26 cellular contexts compared by ENCODE assay signal in the genomic region with DNA sequence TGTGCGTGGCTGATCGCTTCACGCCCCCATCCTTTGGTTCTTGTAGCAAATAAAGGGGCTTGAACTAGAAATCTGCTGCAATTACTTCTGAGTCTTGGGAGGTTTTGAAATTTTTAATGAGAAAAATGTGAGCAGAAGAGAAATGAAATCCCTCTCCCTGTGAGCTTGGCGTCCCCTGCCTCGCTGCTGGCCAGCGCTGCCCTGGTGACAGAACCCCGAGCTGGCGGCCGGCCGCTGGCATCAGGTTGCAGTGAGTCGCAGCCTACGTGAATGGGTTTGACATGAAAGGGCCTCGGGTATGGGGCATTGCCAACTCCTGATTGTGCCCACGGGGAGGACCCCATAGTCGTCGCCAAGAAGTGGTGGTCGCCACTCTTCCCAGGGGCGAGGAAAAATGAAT.
"Had no signal": no experiment of that assay in that cellular context is flagged by ENCODE, and none has a peak within 500 bp of the region (broad histone marks: within the 10 kb centered on the region; RNA-seq: fewer than 3 reads in every experiment).

No MANE protein-coding gene starts in this region.

- H3K4me3 ChIP-seq: body of pancreas, esophagus muscularis mucosa had no signal

- H3K9me3 ChIP-seq: body of pancreas, esophagus muscularis mucosa had no signal

- H3K4me1 Mint-ChIP-seq: activated CD4-positive, alpha-beta T cell treated with anti-CD3 and anti-CD28 coated beads, Interleukin-2, amount 10 ng/mL, durations not matched to agents 7 days and 5 days; activated naive CD4-positive, alpha-beta T cell treated with anti-CD3 and anti-CD28 coated beads, Interleukin-2, amount 10 ng/mL, durations not matched to agents 7 days and 5 days; activated naive CD8-positive, alpha-beta T cell treated with anti-CD3 and anti-CD28 coated beads, Interleukin-2, amount 10 ng/mL, durations not matched to agents 7 days and 5 days had no signal

- H3K4me3 Mint-ChIP-seq: activated CD4-positive, alpha-beta memory T cell treated with anti-CD3 and anti-CD28 coated beads, Interleukin-2, amount 10 ng/mL, durations not matched to agents 7 days and 5 days; activated CD4-positive, alpha-beta T cell treated with anti-CD3 and anti-CD28 coated beads, Interleukin-2, amount 10 ng/mL, durations not matched to agents 7 days and 5 days; activated naive CD4-positive, alpha-beta T cell treated with anti-CD3 and anti-CD28 coated beads, Interleukin-2, amount 10 ng/mL, durations not matched to agents 7 days and 5 days; activated naive CD8-positive, alpha-beta T cell treated with anti-CD3 and anti-CD28 coated beads, Interleukin-2, amount 10 ng/mL, durations not matched to agents 7 days and 5 days; activated T-cell treated with anti-CD3 and anti-CD28 coated beads, Interleukin-2, amount 50 U/mL, for 24 hours; activated T-cell treated with anti-CD3 and anti-CD28 coated beads, Interleukin-2, amount 50 U/mL, for 72 hours; effector memory CD8-positive, alpha-beta T cell; WTC11 had no signal

- H3K27me3 Mint-ChIP-seq: activated CD4-positive, alpha-beta memory T cell treated with anti-CD3 and anti-CD28 coated beads, Interleukin-2, amount 10 ng/mL, durations not matched to agents 7 days and 5 days; activated CD4-positive, alpha-beta T cell treated with anti-CD3 and anti-CD28 coated beads, Interleukin-2, amount 10 ng/mL, durations not matched to agents 7 days and 5 days had no signal

- H3K36me3 Mint-ChIP-seq: activated naive CD4-positive, alpha-beta T cell treated with anti-CD3 and anti-CD28 coated beads, Interleukin-2, amount 10 ng/mL, durations not matched to agents 7 days and 5 days; activated naive CD4-positive, alpha-beta T cell treated with anti-CD3 and anti-CD28 coated beads, Interleukin-2, amount 50 U/mL, for 72 hours; activated naive CD8-positive, alpha-beta T cell treated with anti-CD3 and anti-CD28 coated beads, Interleukin-2, amount 10 ng/mL, durations not matched to agents 7 days and 5 days; WTC11 had no signal

- ATAC-seq: activated naive CD4-positive, alpha-beta T cell treated with anti-CD3 and anti-CD28 coated beads, Interleukin-2, amount 50 U/mL, for 72 hours; activated T-cell treated with anti-CD3 and anti-CD28 coated beads, Interleukin-2, amount 50 U/mL, for 72 hours; body of pancreas; effector memory CD8-positive, alpha-beta T cell; WTC11 had no signal

- DNase-seq: activated CD4-positive, alpha-beta memory T cell treated with anti-CD3 and anti-CD28 coated beads, Interleukin-2, amount 10 ng/mL, durations not matched to agents 7 days and 5 days; activated CD4-positive, alpha-beta T cell treated with anti-CD3 and anti-CD28 coated beads for 1 hour; activated CD4-positive, alpha-beta T cell treated with anti-CD3 and anti-CD28 coated beads for 4 hours; activated CD4-positive, alpha-beta T cell treated with anti-CD3 and anti-CD28 coated beads, Interleukin-2, amount 10 ng/mL, durations not matched to agents 7 days and 5 days; activated CD4-positive, alpha-beta T cell treated with anti-CD3 and anti-CD28 coated beads, Interleukin-2, amount 50 U/mL, for 4 hours; activated CD8-positive, alpha-beta memory T cell treated with anti-CD3 and anti-CD28 coated beads, Interleukin-2, amount 50 U/mL, for 4 hours; activated gamma-delta T cell; activated naive CD4-positive, alpha-beta T cell; activated naive CD4-positive, alpha-beta T cell treated with anti-CD3 and anti-CD28 coated beads, Interleukin-2, amount 10 ng/mL, durations not matched to agents 7 days and 5 days; activated naive CD8-positive, alpha-beta T cell treated with anti-CD3 and anti-CD28 coated beads, Interleukin-2, amount 10 ng/mL, durations not matched to agents 7 days and 5 days; activated T-cell treated with anti-CD3 and anti-CD28 coated beads, Interleukin-2, amount 50 U/mL, for 24 hours; activated T-cell treated with anti-CD3 and anti-CD28 coated beads, Interleukin-2, amount 50 U/mL, for 72 hours; amniotic stem cell; aorta; body of pancreas; caudate nucleus; cortex of kidney; dermis blood vessel endothelial cell; effector CD4-positive, alpha-beta T cell; effector memory CD8-positive, alpha-beta T cell; erythroblast; foreskin fibroblast; T-helper 2 cell had no signal

- H3K9me3 Mint-ChIP-seq: activated CD4-positive, alpha-beta memory T cell treated with anti-CD3 and anti-CD28 coated beads, Interleukin-2, amount 10 ng/mL, durations not matched to agents 7 days and 5 days; activated CD4-positive, alpha-beta T cell treated with anti-CD3 and anti-CD28 coated beads, Interleukin-2, amount 10 ng/mL, durations not matched to agents 7 days and 5 days; activated naive CD4-positive, alpha-beta T cell treated with anti-CD3 and anti-CD28 coated beads, Interleukin-2, amount 10 ng/mL, durations not matched to agents 7 days and 5 days; activated naive CD4-positive, alpha-beta T cell treated with anti-CD3 and anti-CD28 coated beads, Interleukin-2, amount 50 U/mL, for 72 hours; activated naive CD8-positive, alpha-beta T cell treated with anti-CD3 and anti-CD28 coated beads, Interleukin-2, amount 10 ng/mL, durations not matched to agents 7 days and 5 days; activated T-cell treated with anti-CD3 and anti-CD28 coated beads, Interleukin-2, amount 50 U/mL, for 24 hours; activated T-cell treated with anti-CD3 and anti-CD28 coated beads, Interleukin-2, amount 50 U/mL, for 72 hours; effector memory CD8-positive, alpha-beta T cell; WTC11 had no signal

- H3K27ac Mint-ChIP-seq: activated CD4-positive, alpha-beta memory T cell treated with anti-CD3 and anti-CD28 coated beads, Interleukin-2, amount 10 ng/mL, durations not matched to agents 7 days and 5 days; activated CD4-positive, alpha-beta T cell treated with anti-CD3 and anti-CD28 coated beads, Interleukin-2, amount 10 ng/mL, durations not matched to agents 7 days and 5 days; activated naive CD4-positive, alpha-beta T cell treated with anti-CD3 and anti-CD28 coated beads, Interleukin-2, amount 10 ng/mL, durations not matched to agents 7 days and 5 days; activated naive CD4-positive, alpha-beta T cell treated with anti-CD3 and anti-CD28 coated beads, Interleukin-2, amount 50 U/mL, for 72 hours; activated naive CD8-positive, alpha-beta T cell treated with anti-CD3 and anti-CD28 coated beads, Interleukin-2, amount 10 ng/mL, durations not matched to agents 7 days and 5 days; activated T-cell treated with anti-CD3 and anti-CD28 coated beads, Interleukin-2, amount 50 U/mL, for 24 hours; activated T-cell treated with anti-CD3 and anti-CD28 coated beads, Interleukin-2, amount 50 U/mL, for 72 hours; WTC11 had no signal

- H3K27me3 ChIP-seq: body of pancreas had no signal

- H3K27ac ChIP-seq: body of pancreas, esophagus muscularis mucosa had no signal

- H3K4me1 ChIP-seq: esophagus muscularis mucosa had no signal

- H3K36me3 ChIP-seq: esophagus muscularis mucosa had no signal
